In genomic region chr3:161950318-161950717, GRCh38 we compare ENCODE assay signal across 36 cellular contexts.
"Had no signal": no experiment of that assay in that cellular context is flagged by ENCODE, and none has a peak within 500 bp of the region (broad histone marks: within the 10 kb centered on the region; RNA-seq: fewer than 3 reads in every experiment).

No MANE protein-coding gene starts in this region.

- H3K4me3 ChIP-seq: adrenal gland, body of pancreas, breast epithelium had no signal

- H3K4me1 Mint-ChIP-seq: activated CD4-positive, alpha-beta T cell treated with anti-CD3 and anti-CD28 coated beads for 36 hours; activated T-helper 17 cell treated with anti-CD3 and anti-CD28 coated beads, Interleukin-2, amount 50 U/mL, for 72 hours had no signal

- H3K27me3 ChIP-seq: adrenal gland, body of pancreas, brain microvascular endothelial cell, breast epithelium had no signal

- H3K36me3 Mint-ChIP-seq: activated CD4-positive, alpha-beta memory T cell treated with anti-CD3 and anti-CD28 coated beads for 36 hours; activated naive CD4-positive, alpha-beta T cell treated with anti-CD3 and anti-CD28 coated beads, Interleukin-2, amount 50 U/mL, for 72 hours; activated naive CD8-positive, alpha-beta T cell treated with anti-CD3 and anti-CD28 coated beads for 36 hours had no signal

- H3K27ac Mint-ChIP-seq: activated CD4-positive, alpha-beta memory T cell treated with anti-CD3 and anti-CD28 coated beads for 36 hours; activated CD4-positive, alpha-beta T cell treated with anti-CD3 and anti-CD28 coated beads for 36 hours; activated CD8-positive, alpha-beta T cell treated with anti-CD3 and anti-CD28 coated beads for 36 hours; activated naive CD4-positive, alpha-beta T cell treated with anti-CD3 and anti-CD28 coated beads for 36 hours; activated naive CD4-positive, alpha-beta T cell treated with anti-CD3 and anti-CD28 coated beads, Interleukin-2, amount 50 U/mL, for 72 hours; activated naive CD8-positive, alpha-beta T cell treated with anti-CD3 and anti-CD28 coated beads for 36 hours; activated T-cell treated with anti-CD3 and anti-CD28 coated beads, Interleukin-2, amount 50 U/mL, for 72 hours; activated T-helper 1 cell treated with anti-CD3 and anti-CD28 coated beads, Interleukin-12 subunit alpha, Interleukin-12 subunit beta, Interleukin-2, Interleukin-4 antibody, amounts not matched to agents 30 ng/mL and 10 ng/mL and 1 ng/mL, durations not matched to agents 14 hours and 24 hours and 36 hours; activated T-helper 17 cell treated with anti-CD3 and anti-CD28 coated beads, Interleukin-2, amount 50 U/mL, for 72 hours; T-helper 1 cell treated with Interleukin-12 subunit alpha and Interleukin-12 subunit beta and Interleukin-4 antibody, amounts not matched to agents 30 μg/mL and 1 μg/mL, for 36 hours; T-helper 2 cell treated with Interferon-gamma antibody and Interleukin-4, amounts not matched to agents 5 μg/mL and 100 μg/mL, for 36 hours; WTC11 had no signal

- H3K9me3 ChIP-seq: adrenal gland, body of pancreas, breast epithelium had no signal

- H3K27me3 Mint-ChIP-seq: activated CD4-positive, alpha-beta memory T cell treated with anti-CD3 and anti-CD28 coated beads for 36 hours; activated CD4-positive, alpha-beta T cell treated with anti-CD3 and anti-CD28 coated beads for 36 hours; activated CD8-positive, alpha-beta T cell treated with anti-CD3 and anti-CD28 coated beads for 36 hours; activated naive CD8-positive, alpha-beta T cell treated with anti-CD3 and anti-CD28 coated beads for 36 hours; activated T-helper 17 cell treated with anti-CD3 and anti-CD28 coated beads, Interleukin-2, amount 50 U/mL, for 72 hours had no signal

- H3K36me3 ChIP-seq: adrenal gland, brain microvascular endothelial cell, breast epithelium, WERI-Rb-1 had no signal

- H3K4me3 Mint-ChIP-seq: activated CD4-positive, alpha-beta memory T cell treated with anti-CD3 and anti-CD28 coated beads for 36 hours; activated CD4-positive, alpha-beta T cell treated with anti-CD3 and anti-CD28 coated beads for 36 hours; activated CD8-positive, alpha-beta T cell treated with anti-CD3 and anti-CD28 coated beads for 36 hours; activated naive CD4-positive, alpha-beta T cell treated with anti-CD3 and anti-CD28 coated beads for 36 hours; activated naive CD8-positive, alpha-beta T cell treated with anti-CD3 and anti-CD28 coated beads for 36 hours; activated T-cell treated with anti-CD3 and anti-CD28 coated beads, Interleukin-2, amount 50 U/mL, for 4 hours; activated T-cell treated with anti-CD3 and anti-CD28 coated beads, Interleukin-2, amount 50 U/mL, for 72 hours; activated T-helper 1 cell treated with anti-CD3 and anti-CD28 coated beads, Interleukin-12 subunit alpha, Interleukin-12 subunit beta, Interleukin-2, Interleukin-4 antibody, amounts not matched to agents 30 ng/mL and 10 ng/mL and 1 ng/mL, durations not matched to agents 14 hours and 24 hours and 36 hours; activated T-helper 17 cell treated with anti-CD3 and anti-CD28 coated beads, Interleukin-2, amount 50 U/mL, for 72 hours; T-helper 1 cell treated with Interleukin-12 subunit alpha and Interleukin-12 subunit beta and Interleukin-4 antibody, amounts not matched to agents 30 μg/mL and 1 μg/mL, for 36 hours; T-helper 2 cell treated with Interferon-gamma antibody and Interleukin-4, amounts not matched to agents 5 μg/mL and 100 μg/mL, for 36 hours; WTC11 had no signal

- H3K27ac ChIP-seq: adrenal gland, body of pancreas, brain microvascular endothelial cell, breast epithelium, WERI-Rb-1 had no signal

- H3K9me3 Mint-ChIP-seq: activated CD8-positive, alpha-beta T cell treated with anti-CD3 and anti-CD28 coated beads for 36 hours; activated naive CD4-positive, alpha-beta T cell treated with anti-CD3 and anti-CD28 coated beads for 36 hours; T-helper 1 cell treated with Interleukin-12 subunit alpha and Interleukin-12 subunit beta and Interleukin-4 antibody, amounts not matched to agents 30 μg/mL and 1 μg/mL, for 36 hours had no signal

- DNase-seq: activated CD4-positive, alpha-beta memory T cell treated with anti-CD3 and anti-CD28 coated beads for 36 hours; activated CD4-positive, alpha-beta T cell treated with anti-CD3 and anti-CD28 coated beads for 1 hour; activated CD4-positive, alpha-beta T cell treated with anti-CD3 and anti-CD28 coated beads for 36 hours; activated CD4-positive, alpha-beta T cell treated with anti-CD3 and anti-CD28 coated beads for 48 hours; activated CD4-positive, alpha-beta T cell treated with anti-CD3 and anti-CD28 coated beads, Interleukin-2, amount 50 U/mL, for 1 hour; activated CD4-positive, alpha-beta T cell treated with anti-CD3 and anti-CD28 coated beads, Interleukin-2, amount 50 U/mL, for 4 hours; activated CD4-positive, CD25-positive, alpha-beta regulatory T cell; activated CD8-positive, alpha-beta memory T cell treated with anti-CD3 and anti-CD28 coated beads, Interleukin-2, amount 50 U/mL, for 4 hours; activated CD8-positive, alpha-beta T cell treated with anti-CD3 and anti-CD28 coated beads for 36 hours; activated effector memory CD4-positive, alpha-beta T cell treated with anti-CD3 and anti-CD28 coated beads, Interleukin-2, amount 50 U/mL, for 16 hours; activated gamma-delta T cell treated with Interleukin-2 at 50 U/mL for 16 hours; activated naive CD4-positive, alpha-beta T cell; activated naive CD4-positive, alpha-beta T cell treated with anti-CD3 and anti-CD28 coated beads for 36 hours; activated naive CD4-positive, alpha-beta T cell treated with anti-CD3 and anti-CD28 coated beads, Interleukin-2, amount 50 U/mL, for 16 hours; activated naive CD8-positive, alpha-beta T cell treated with anti-CD3 and anti-CD28 coated beads for 36 hours; activated T-cell treated with anti-CD3 and anti-CD28 coated beads for 4 hours; activated T-cell treated with anti-CD3 and anti-CD28 coated beads, Interleukin-2, amount 50 U/mL, for 1 hour; activated T-cell treated with anti-CD3 and anti-CD28 coated beads, Interleukin-2, amount 50 U/mL, for 4 hours; activated T-cell treated with anti-CD3 and anti-CD28 coated beads, Interleukin-2, amount 50 U/mL, for 72 hours; adrenal gland; amniotic stem cell; aorta; body of pancreas; brain microvascular endothelial cell; central memory CD4-positive, alpha-beta T cell; T-helper 2 cell; T-helper 9 cell; WERI-Rb-1 had no signal

- H3K4me1 ChIP-seq: adrenal gland, body of pancreas, breast epithelium had no signal

- ATAC-seq: activated CD4-positive, alpha-beta T cell treated with anti-CD3 and anti-CD28 coated beads for 36 hours; activated CD4-positive, CD25-positive, alpha-beta regulatory T cell treated with anti-CD3 and anti-CD28 coated beads, Interleukin-2, amount 50 U/mL, for 24 hours; activated CD8-positive, alpha-beta T cell treated with anti-CD3 and anti-CD28 coated beads for 36 hours; activated naive CD4-positive, alpha-beta T cell treated with anti-CD3 and anti-CD28 coated beads, Interleukin-2, amount 50 U/mL, for 72 hours; activated T-cell treated with anti-CD3 and anti-CD28 coated beads, Interleukin-2, amount 50 U/mL, for 4 hours; activated T-cell treated with anti-CD3 and anti-CD28 coated beads, Interleukin-2, amount 50 U/mL, for 72 hours; activated T-helper 17 cell treated with anti-CD3 and anti-CD28 coated beads, Interleukin-2, amount 50 U/mL, for 72 hours; body of pancreas; WTC11 had no signal
